In the genomic region with DNA sequence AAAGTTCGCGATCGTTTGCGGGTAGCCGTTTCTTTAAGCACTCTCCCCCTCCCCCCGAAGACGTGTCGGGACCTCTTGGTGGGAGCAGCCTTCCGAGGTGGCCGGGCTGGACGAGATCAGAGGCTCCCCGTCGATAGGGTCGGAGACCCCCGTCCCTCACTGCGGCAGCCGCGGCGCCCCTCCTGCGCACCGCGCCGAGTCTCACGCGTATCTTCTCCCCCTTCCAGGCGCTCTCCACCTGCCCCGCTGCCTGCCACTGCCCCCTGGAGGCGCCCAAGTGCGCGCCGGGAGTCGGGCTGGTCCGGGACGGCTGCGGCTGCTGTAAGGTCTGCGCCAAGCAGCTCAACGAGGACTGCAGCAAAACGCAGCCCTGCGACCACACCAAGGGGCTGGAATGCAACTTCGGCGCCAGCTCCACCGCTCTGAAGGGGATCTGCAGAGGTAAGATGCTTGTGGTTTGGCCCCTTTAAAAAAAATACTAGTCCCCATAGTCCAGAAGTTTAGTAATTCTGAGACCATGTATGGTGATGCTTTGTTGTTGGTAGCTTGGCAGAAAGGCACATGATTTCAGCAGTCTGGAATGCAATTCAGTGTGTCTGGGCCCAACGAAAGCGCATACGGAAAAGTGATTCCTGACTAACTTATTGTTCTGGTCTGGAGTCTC, we compare ENCODE assay signal across 8 cellular contexts. TPM values are rescaled to one million over a fixed set of nuclear protein-coding genes. Genes with fewer than 3 reads are reported as not detected.
DNase-seq lines count a peak whose midpoint lies in the region; ATAC-seq, FAIRE-seq and TF ChIP-seq lines count a peak whose summit lies in the region.

No MANE protein-coding gene starts in this region.

- H3K27ac Mint-ChIP-seq in WTC11: peak overlapping the region; percentile 100

- POLR2A ChIA-PET in AG04449 (lab: Yijun Ruan, JAX): interaction anchor here (0.6 to 8.1 kb wide), 25 partner anchors 10 to 305 kb away, joined by 3 to 156 read pairs (median 5); a partner anchor contains a TSS
- POLR2A ChIA-PET in WTC11 (lab: Charles Lee): interaction anchor here (0.5 to 8.2 kb wide), 22 partner anchors 10 to 379 kb away, joined by 3 to 67 read pairs (median 4); a partner anchor contains a TSS

- peak; percentile 31 for ATAC-seq in WTC11
- ATAC-seq in esophagus mucosa: peak; percentile 80
- no peak for ATAC-seq in HG02970 (IDR thresholded peaks at IDR 0.05; ENCODE audit: low FRiP score, unreplicated experiment)

- peaks cover 32% of the 10 kb centered on the region for H3K27me3 Mint-ChIP-seq in WTC11 (ENCODE audit: low read depth)

- H3K4me3 ChIP-seq in AG04449 (ENCODE audit: low read depth, low read length) (peak overlapping the region; percentile 98), MG63 (peak overlapping the region; percentile 81), tibial nerve (peak overlapping the region; percentile 70 to 95 (median 86))

- 0 to 4% methylated on average over 31 to 45 of the region's 45 CpGs for WGBS in tibial nerve, 2 donors

- H3K4me3 Mint-ChIP-seq in WTC11: peak overlapping the region; percentile 96

- peaks cover 73% of the 10 kb centered on the region for H3K4me1 Mint-ChIP-seq in WTC11

- H3K27me3 ChIP-seq in MG63: no peaks in the 10 kb centered on the region
- H3K27me3 ChIP-seq in tibial nerve: no peaks in the 10 kb centered on the region

- no peaks in the 10 kb centered on the region for H3K9me3 Mint-ChIP-seq in WTC11

- peaks cover 0 to 56% (median 11%) of the 10 kb centered on the region in 4 donors for H3K4me1 ChIP-seq in tibial nerve

- peaks cover 48% of the 10 kb centered on the region for H3K36me3 ChIP-seq in MG63
- H3K36me3 ChIP-seq in tibial nerve: peaks cover 0 to 18% (median 0%) of the 10 kb centered on the region in 3 donors

- H3K9me3 ChIP-seq in MG63 (no peaks in the 10 kb centered on the region; the same call in 1 of the 2 replicates), tibial nerve (no peaks in the 10 kb centered on the region)

- DNase-seq in AG04449 (ENCODE audit: low read depth, low spot score): no peak
- DNase-seq in GM12892 (ENCODE audit: insufficient read length): peak; percentile 58
- DNase-seq in MG63: peak; percentile 81
- DNase-seq in WTC11 (ENCODE audit: low spot score): peak; percentile 85
- DNase-seq in myocyte (ENCODE audit: low read depth): peak; percentile 85
- peak; percentile 62 to 68 for DNase-seq in tibial nerve (ENCODE audit: low spot score in 2 of 2)

- CTCF ChIA-PET in AG04449 (lab: Yijun Ruan, JAX) (interaction anchor here (0.8 to 1.7 kb wide), 3 partner anchors 25 to 273 kb away, joined by 4 to 8 read pairs (median 4); no protein-coding TSS in a partner anchor), WTC11 (lab: Charles Lee) (interaction anchor here (0.6 to 4.8 kb wide), 22 partner anchors 12 to 322 kb away, joined by 3 to 35 read pairs (median 4); a partner anchor contains a TSS)

- TF ChIP-seq POLR2A in GM12892 (IDR thresholded peaks at IDR 0.05; ENCODE audit: low read depth, low read length) (no peak), tibial nerve (IDR thresholded peaks at IDR 0.05) (no peak)

- TF ChIP-seq CTCF in AG04449 (IDR thresholded peaks at IDR 0.05; ENCODE audit: insufficient read depth, low read length, missing control alignments) (peak; percentile 82), WTC11 (IDR thresholded peaks at IDR 0.05) (peak; percentile 54), tibial nerve (IDR thresholded peaks at IDR 0.05) (peak; percentile 59 to 88 (median 83))

- TF ChIP-seq EP300 in tibial nerve (IDR thresholded peaks at IDR 0.05): peak; percentile 21 to 81

- H3K27ac ChIP-seq in tibial nerve: peak overlapping the region; percentile 95 to 100 (median 97)

- peaks cover 22% of the 10 kb centered on the region for H3K36me3 Mint-ChIP-seq in WTC11

- no peak for FAIRE-seq in GM12892 (lab: Jason Lieb, UNC)

TF ChIP-seq in WTC11, 78 proteins besides CTCF, POLR2A, EP300 and RAD21 (continues in another document):
- TF ChIP-seq SP1 (CRISPR knock-in tag; conservative IDR thresholded peaks at IDR 0.05): peak; percentile 48
- TF ChIP-seq, protein P1, sequence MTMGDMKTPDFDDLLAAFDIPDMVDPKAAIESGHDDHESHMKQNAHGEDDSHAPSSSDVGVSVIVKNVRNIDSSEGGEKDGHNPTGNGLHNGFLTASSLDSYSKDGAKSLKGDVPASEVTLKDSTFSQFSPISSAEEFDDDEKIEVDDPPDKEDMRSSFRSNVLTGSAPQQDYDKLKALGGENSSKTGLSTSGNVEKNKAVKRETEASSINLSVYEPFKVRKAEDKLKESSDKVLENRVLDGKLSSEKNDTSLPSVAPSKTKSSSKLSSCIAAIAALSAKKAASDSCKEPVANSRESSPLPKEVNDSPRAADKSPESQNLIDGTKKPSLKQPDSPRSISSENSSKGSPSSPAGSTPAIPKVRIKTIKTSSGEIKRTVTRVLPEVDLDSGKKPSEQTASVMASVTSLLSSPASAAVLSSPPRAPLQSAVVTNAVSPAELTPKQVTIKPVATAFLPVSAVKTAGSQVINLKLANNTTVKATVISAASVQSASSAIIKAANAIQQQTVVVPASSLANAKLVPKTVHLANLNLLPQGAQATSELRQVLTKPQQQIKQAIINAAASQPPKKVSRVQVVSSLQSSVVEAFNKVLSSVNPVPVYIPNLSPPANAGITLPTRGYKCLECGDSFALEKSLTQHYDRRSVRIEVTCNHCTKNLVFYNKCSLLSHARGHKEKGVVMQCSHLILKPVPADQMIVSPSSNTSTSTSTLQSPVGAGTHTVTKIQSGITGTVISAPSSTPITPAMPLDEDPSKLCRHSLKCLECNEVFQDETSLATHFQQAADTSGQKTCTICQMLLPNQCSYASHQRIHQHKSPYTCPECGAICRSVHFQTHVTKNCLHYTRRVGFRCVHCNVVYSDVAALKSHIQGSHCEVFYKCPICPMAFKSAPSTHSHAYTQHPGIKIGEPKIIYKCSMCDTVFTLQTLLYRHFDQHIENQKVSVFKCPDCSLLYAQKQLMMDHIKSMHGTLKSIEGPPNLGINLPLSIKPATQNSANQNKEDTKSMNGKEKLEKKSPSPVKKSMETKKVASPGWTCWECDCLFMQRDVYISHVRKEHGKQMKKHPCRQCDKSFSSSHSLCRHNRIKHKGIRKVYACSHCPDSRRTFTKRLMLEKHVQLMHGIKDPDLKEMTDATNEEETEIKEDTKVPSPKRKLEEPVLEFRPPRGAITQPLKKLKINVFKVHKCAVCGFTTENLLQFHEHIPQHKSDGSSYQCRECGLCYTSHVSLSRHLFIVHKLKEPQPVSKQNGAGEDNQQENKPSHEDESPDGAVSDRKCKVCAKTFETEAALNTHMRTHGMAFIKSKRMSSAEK (CRISPR knock-in tag; IDR thresholded peaks at IDR 0.05; ENCODE audit: borderline replicate concordance): no peak
- TF ChIP-seq, protein P2, sequence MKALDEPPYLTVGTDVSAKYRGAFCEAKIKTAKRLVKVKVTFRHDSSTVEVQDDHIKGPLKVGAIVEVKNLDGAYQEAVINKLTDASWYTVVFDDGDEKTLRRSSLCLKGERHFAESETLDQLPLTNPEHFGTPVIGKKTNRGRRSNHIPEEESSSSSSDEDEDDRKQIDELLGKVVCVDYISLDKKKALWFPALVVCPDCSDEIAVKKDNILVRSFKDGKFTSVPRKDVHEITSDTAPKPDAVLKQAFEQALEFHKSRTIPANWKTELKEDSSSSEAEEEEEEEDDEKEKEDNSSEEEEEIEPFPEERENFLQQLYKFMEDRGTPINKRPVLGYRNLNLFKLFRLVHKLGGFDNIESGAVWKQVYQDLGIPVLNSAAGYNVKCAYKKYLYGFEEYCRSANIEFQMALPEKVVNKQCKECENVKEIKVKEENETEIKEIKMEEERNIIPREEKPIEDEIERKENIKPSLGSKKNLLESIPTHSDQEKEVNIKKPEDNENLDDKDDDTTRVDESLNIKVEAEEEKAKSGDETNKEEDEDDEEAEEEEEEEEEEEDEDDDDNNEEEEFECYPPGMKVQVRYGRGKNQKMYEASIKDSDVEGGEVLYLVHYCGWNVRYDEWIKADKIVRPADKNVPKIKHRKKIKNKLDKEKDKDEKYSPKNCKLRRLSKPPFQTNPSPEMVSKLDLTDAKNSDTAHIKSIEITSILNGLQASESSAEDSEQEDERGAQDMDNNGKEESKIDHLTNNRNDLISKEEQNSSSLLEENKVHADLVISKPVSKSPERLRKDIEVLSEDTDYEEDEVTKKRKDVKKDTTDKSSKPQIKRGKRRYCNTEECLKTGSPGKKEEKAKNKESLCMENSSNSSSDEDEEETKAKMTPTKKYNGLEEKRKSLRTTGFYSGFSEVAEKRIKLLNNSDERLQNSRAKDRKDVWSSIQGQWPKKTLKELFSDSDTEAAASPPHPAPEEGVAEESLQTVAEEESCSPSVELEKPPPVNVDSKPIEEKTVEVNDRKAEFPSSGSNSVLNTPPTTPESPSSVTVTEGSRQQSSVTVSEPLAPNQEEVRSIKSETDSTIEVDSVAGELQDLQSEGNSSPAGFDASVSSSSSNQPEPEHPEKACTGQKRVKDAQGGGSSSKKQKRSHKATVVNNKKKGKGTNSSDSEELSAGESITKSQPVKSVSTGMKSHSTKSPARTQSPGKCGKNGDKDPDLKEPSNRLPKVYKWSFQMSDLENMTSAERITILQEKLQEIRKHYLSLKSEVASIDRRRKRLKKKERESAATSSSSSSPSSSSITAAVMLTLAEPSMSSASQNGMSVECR (CRISPR knock-in tag; IDR thresholded peaks at IDR 0.05; ENCODE audit: borderline replicate concordance): no peak
- TF ChIP-seq, protein P3, sequence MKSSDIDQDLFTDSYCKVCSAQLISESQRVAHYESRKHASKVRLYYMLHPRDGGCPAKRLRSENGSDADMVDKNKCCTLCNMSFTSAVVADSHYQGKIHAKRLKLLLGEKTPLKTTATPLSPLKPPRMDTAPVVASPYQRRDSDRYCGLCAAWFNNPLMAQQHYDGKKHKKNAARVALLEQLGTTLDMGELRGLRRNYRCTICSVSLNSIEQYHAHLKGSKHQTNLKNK (CRISPR knock-in tag; IDR thresholded peaks at IDR 0.05): no peak

RNA-seq across cellular contexts. Expression of a gene that starts 0.7 kb away (rescaled TPM):
- 0.11 TPM for polyA plus RNA-seq in GM12892 (2012; ENCODE audit: missing spikeins)
- total RNA-seq in MG63 (2014; rRNA removed; shearing (Covaris generic); ENCODE audit: low replicate concordance): 171 and 192 TPM in 2 replicates
- total RNA-seq in WTC11 (2021) (64.1 to 91.0 TPM (median 89.9 TPM) in 3 replicates), esophagus mucosa (2.5 TPM), myocyte (11.9 and 12.5 TPM in 2 replicates), tibial nerve (100 to 1,000 TPM in 2 of 4 donors, 10 to 100 TPM in 2; 63.0 to 273 (median 124) TPM)
- polyA plus RNA-seq in myocyte (2012): 296 TPM
